Comparison of ENCODE assay signal across 8 cellular contexts in the genomic region with DNA sequence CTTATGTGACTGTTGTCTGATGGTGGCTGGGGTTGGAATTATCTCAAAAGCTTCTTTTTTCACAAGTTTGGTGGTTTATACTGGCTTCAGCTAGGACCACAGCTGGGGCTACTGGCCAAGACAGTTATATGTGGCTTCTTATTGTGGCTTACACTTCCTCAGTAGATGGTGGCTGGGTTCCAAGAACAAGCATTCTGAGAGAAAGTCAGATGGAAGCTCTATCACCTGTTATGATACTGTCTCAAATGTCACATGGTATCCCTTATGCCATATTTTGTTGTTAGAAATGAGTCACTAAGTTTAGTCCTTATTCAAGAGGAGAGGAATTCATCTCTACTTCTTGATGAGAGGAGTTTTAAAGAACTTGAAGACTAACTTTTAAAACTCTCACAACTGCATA. TPM values are rescaled to one million over a fixed set of nuclear protein-coding genes. Genes with fewer than 3 reads are reported as not detected.
DNase-seq lines count a peak whose midpoint lies in the region; ATAC-seq, FAIRE-seq and TF ChIP-seq lines count a peak whose summit lies in the region.

No MANE protein-coding gene starts in this region.

- no peaks in the 10 kb centered on the region for H3K27me3 ChIP-seq in brain microvascular endothelial cell (replicated peaks)

- peak; percentile 84 for FAIRE-seq in GM12892 (lab: Jason Lieb, UNC)

- no peak for DNase-seq in GM12892 (ENCODE audit: insufficient read length)
- DNase-seq in brain microvascular endothelial cell = peak; percentile 87
- no peak for DNase-seq in NCI-H1417 (lab: John Stamatoyannopoulos, UW)
- no peak for DNase-seq in effector CD8-positive, alpha-beta T cell (lab: John Stamatoyannopoulos, UW)
- DNase-seq in DMS53 treated with DMSO at 0.1 percent for 48 hours (lab: John Stamatoyannopoulos, UW; ENCODE audit: unreplicated experiment) = no peak
- no peak for DNase-seq in NCI-H2227 (lab: John Stamatoyannopoulos, UW; ENCODE audit: unreplicated experiment)

- no peak for TF ChIP-seq CTCF in brain microvascular endothelial cell (IDR thresholded peaks at IDR 0.05; ENCODE audit: low read depth, low read length, missing control alignments)

- H3K36me3 ChIP-seq in brain microvascular endothelial cell (replicated peaks) = peaks cover 8% of the 10 kb centered on the region

- ATAC-seq in GM21423 (IDR thresholded peaks at IDR 0.05; ENCODE audit: unreplicated experiment) (peak; percentile 98), HG03558 (IDR thresholded peaks at IDR 0.05; ENCODE audit: extremely low read depth, unreplicated experiment) (peak; percentile 95)

- TF ChIP-seq POLR2A in GM12892 (IDR thresholded peaks at IDR 0.05; ENCODE audit: low read depth, low read length) = no peak

- in situ Hi-C loops in brain microvascular endothelial cell (cut with HindIII; ENCODE audit: low pct_ligation_motif_present, low sequenced_read_pairs) = no loop called here

- H3K27ac ChIP-seq in brain microvascular endothelial cell = peak overlapping the region; percentile 15

- H3K4me3 ChIP-seq in brain microvascular endothelial cell (ENCODE audit: low read depth, low read length) = no peak overlapping the region

RNA-seq across cellular contexts. Expression of a gene that starts 41.6 kb away (rescaled TPM):
- polyA plus RNA-seq in GM12892 (2012; ENCODE audit: missing spikeins) = 25.2 TPM
